In genomic region chr2:43218221-43218549, GRCh38 we compare ENCODE assay signal across 8 cellular contexts. TPM values are rescaled to one million over a fixed set of nuclear protein-coding genes. Genes with fewer than 3 reads are reported as not detected.
DNase-seq lines count a peak whose midpoint lies in the region; ATAC-seq and TF ChIP-seq lines count a peak whose summit lies in the region.

No MANE protein-coding gene starts in this region.

- no peaks in the 10 kb centered on the region for H3K27me3 Mint-ChIP-seq in activated B cell treated with CpG ODN at 0.5 μM for 24 hours

- H3K27ac ChIP-seq in foreskin keratinocyte (peak overlapping the region; percentile 7), sigmoid colon (peak overlapping the region; percentile 99 to 100 (median 100))

- H3K4me3 ChIP-seq in GM08714 (ENCODE audit: low read length): peak overlapping the region; percentile 3; the same call in 1 of the 2 replicates
- peak overlapping the region in 2 of 4 donors; percentile 73 to 93 for H3K4me3 ChIP-seq in sigmoid colon

- no peaks in the 10 kb centered on the region for H3K9me3 Mint-ChIP-seq in activated B cell treated with CpG ODN at 0.5 μM for 24 hours

- H3K4me1 ChIP-seq in foreskin keratinocyte: peaks cover 8% of the 10 kb centered on the region
- H3K4me1 ChIP-seq in sigmoid colon: peaks cover 0 to 58% (median 54%) of the 10 kb centered on the region in 4 donors

- WGBS in sigmoid colon, 2 donors: 22 to 24% methylated on average over 9 of the region's 9 CpGs

- POLR2A ChIA-PET in activated B cell treated with CpG ODN at 0.5 μM for 24 hours (lab: Charles Lee): interaction anchor here (0.6 to 13.9 kb wide), 11 partner anchors 9 to 243 kb away, joined by 3 to 561 read pairs (median 5); partner anchors contain the start of gene ZFP36L2

- TF ChIP-seq CTCF in activated B cell treated with CpG ODN at 0.5 μM for 24 hours (IDR thresholded peaks at IDR 0.05) (no peak), foreskin keratinocyte (conservative IDR thresholded peaks at IDR 0.05) (no peak), sigmoid colon (IDR thresholded peaks at IDR 0.05) (peak in 1 of 4 experiments; percentile 15)

- ATAC-seq in activated B cell treated with CpG ODN at 0.5 μM for 24 hours (ENCODE audit: low read depth) (no peak), foreskin keratinocyte (no peak), HG02973 (IDR thresholded peaks at IDR 0.05; ENCODE audit: unreplicated experiment) (no peak)

- CTCF ChIA-PET in activated B cell treated with CpG ODN at 0.5 μM for 24 hours (lab: Charles Lee): interaction anchor here (0.8 to 12.6 kb wide), 8 partner anchors 9 to 271 kb away, joined by 3 to 336 read pairs (median 5); no protein-coding TSS in a partner anchor

- H3K36me3 ChIP-seq in sigmoid colon: peaks cover 0 to 5% (median 0%) of the 10 kb centered on the region in 4 donors

- DNase-seq in activated B cell treated with CpG ODN at 0.5 μM for 24 hours (no peak), foreskin keratinocyte (no peak), sigmoid colon (no peak), SW480 (ENCODE audit: low spot score) (no peak), NCI-H2107 treated with DMSO at 0.1 percent for 48 hours (lab: John Stamatoyannopoulos, UW; ENCODE audit: unreplicated experiment) (no peak), NCI-H2171 (lab: John Stamatoyannopoulos, UW) (no peak)

- intact Hi-C loops in activated B cell treated with CpG ODN at 0.5 μM for 24 hours (cut with micrococcal nuclease): loop anchor here (1.0 kb wide), 1 partner anchor 8 kb away; the partner anchor contains the start of gene ZFP36L2
- intact Hi-C loops in sigmoid colon (cut with DNase I): no loop called here

- TF ChIP-seq POLR2A in sigmoid colon (IDR thresholded peaks at IDR 0.05): no peak

- no peaks in the 10 kb centered on the region for H3K9me3 ChIP-seq in sigmoid colon

- H3K27ac Mint-ChIP-seq in activated B cell treated with CpG ODN at 0.5 μM for 24 hours: peak overlapping the region; percentile 99

- H3K4me3 Mint-ChIP-seq in activated B cell treated with CpG ODN at 0.5 μM for 24 hours: peak overlapping the region; percentile 92

- no peak for TF ChIP-seq EP300 in sigmoid colon (IDR thresholded peaks at IDR 0.05)

- H3K36me3 Mint-ChIP-seq in activated B cell treated with CpG ODN at 0.5 μM for 24 hours (ENCODE audit: low read depth): peaks cover 16% of the 10 kb centered on the region

- peaks cover 67% of the 10 kb centered on the region for H3K4me1 Mint-ChIP-seq in activated B cell treated with CpG ODN at 0.5 μM for 24 hours

- H3K27me3 ChIP-seq in foreskin keratinocyte (no peaks in the 10 kb centered on the region), sigmoid colon (no peaks in the 10 kb centered on the region)

RNA-seq across cellular contexts. Expression of gene ZFP36L2, which starts 8.2 kb away (rescaled TPM):
- total RNA-seq in activated B cell treated with CpG ODN at 0.5 μM for 24 hours: 56.7 and 62.1 TPM in 2 replicates
- 124 and 137 TPM in 2 replicates for total RNA-seq in foreskin keratinocyte
- polyA plus RNA-seq in foreskin keratinocyte: 127 and 136 TPM in 2 replicates
- 100 to 1,000 TPM in 1 of 4 donors, 10 to 100 TPM in 3; 59.8 to 115 (median 72.3) TPM for total RNA-seq in sigmoid colon
- 100 to 1,000 TPM in 2 of 3 donors, 10 to 100 TPM in 1; 97.3 to 120 (median 116) TPM for polyA plus RNA-seq in sigmoid colon
